Comparison of ENCODE assay signal across 8 cellular contexts in the genomic region with DNA sequence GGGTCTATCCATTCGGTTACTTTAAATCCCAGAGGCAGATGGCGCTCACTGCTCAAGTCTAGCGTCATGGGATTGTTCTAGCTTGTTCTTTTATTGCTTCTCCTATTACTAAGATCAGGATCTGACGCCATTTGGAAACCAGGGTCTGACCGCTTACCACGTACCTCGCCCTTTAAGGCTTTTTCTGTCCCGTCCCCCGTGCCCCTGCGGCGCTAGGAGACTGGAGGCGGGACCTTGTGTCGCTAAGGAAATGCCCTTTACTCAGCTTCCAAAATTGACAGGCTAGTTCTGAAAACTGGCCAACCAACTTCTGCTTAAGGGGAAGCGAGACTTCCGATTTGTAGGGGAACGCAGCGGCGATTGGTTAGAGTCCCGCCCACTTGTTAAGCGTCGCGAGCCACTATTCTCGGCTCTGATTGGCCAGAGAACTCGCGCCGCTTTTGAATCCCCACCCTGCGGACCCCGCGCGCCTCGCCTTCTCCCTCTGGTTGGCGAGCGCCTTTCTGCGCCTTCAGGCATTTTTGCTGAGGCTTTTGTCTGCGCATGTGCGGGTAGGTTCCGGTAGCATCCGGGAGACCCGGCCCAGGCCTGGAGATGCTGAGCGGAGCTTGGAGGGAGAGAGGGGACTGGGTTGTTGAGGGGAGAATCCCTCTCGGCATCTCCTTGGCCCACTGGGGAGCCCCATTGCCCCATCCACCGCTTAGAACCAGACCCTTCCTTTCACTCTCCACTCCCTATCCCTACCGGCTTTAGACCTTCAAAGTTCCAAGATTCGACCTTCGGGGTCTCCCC. TPM values are rescaled to one million over a fixed set of nuclear protein-coding genes. Genes with fewer than 3 reads are reported as not detected.
DNase-seq lines count a peak whose midpoint lies in the region; ATAC-seq and TF ChIP-seq lines count a peak whose summit lies in the region.

No MANE protein-coding gene starts in this region.

- H3K36me3 ChIP-seq in IMR-90 (ENCODE audit: control insufficient read depth, insufficient read depth, low read length): no peaks in the 10 kb centered on the region
- H3K36me3 ChIP-seq in suprapubic skin: no peaks in the 10 kb centered on the region

- peak overlapping the region; percentile 67 for H3K18ac ChIP-seq in IMR-90 (ENCODE audit: low read depth, low read length)

- in situ Hi-C loops in IMR-90 (cut with MboI; ENCODE audit: low sequenced_read_pairs): no loop called here

- H3K4ac ChIP-seq in IMR-90 (ENCODE audit: low read depth, low read length): peak overlapping the region; percentile 93

- peak overlapping the region; percentile 94 for H3K4me2 ChIP-seq in IMR-90 (ENCODE audit: low read depth, low read length)

- no peaks in the 10 kb centered on the region; the same call in 1 of the 2 replicates for H3K9me1 ChIP-seq in IMR-90 (ENCODE audit: insufficient read depth, low read length)

- H3K27ac ChIP-seq in IMR-90 (ENCODE audit: insufficient read depth, low read length) (peak overlapping the region; percentile 71), suprapubic skin (peak overlapping the region; percentile 67)

- TF ChIP-seq CTCF in IMR-90 (conservative IDR thresholded peaks at IDR 0.05; ENCODE audit: low read depth, low read length) (no peak), suprapubic skin (IDR thresholded peaks at IDR 0.05) (no peak)

- TF ChIP-seq POLR2A in IMR-90 (IDR thresholded peaks at IDR 0.05; ENCODE audit: low read depth, low read length): 0 out of 2 replicates have a peak, but pooled peaks have one; percentile 46
- no peak for TF ChIP-seq POLR2A in suprapubic skin (IDR thresholded peaks at IDR 0.05)

- DNase-seq in DMS153 treated with DMSO at 0.1 percent for 48 hours (lab: John Stamatoyannopoulos, UW; ENCODE audit: unreplicated experiment) (peak; percentile 93), IMR-90 (peak; percentile 99), SK-N-DZ (ENCODE audit: low spot score) (peak; percentile 97), glomerular endothelial cell (ENCODE audit: extremely low read depth, low read depth, low spot score) (peak; percentile 94), nucleus accumbens (lab: John Stamatoyannopoulos, UW) (peak; percentile 33 to 97 (median 86)), suprapubic skin (ENCODE audit: low spot score in 2 of 2) (peak; percentile 94 to 95)
- DNase-seq in activated naive CD4-positive, alpha-beta T cell treated with anti-CD3 and anti-CD28 coated beads, Interleukin-2, amount 50 U/mL, for 16 hours: peak; percentile 86

- no peak overlapping the region for H2AK5ac ChIP-seq in IMR-90 (ENCODE audit: low read depth, low read length)

- H3K4me3 ChIP-seq in IMR-90 (ENCODE audit: insufficient read depth, low read depth, low read length) (peak overlapping the region; percentile 56), suprapubic skin (peak overlapping the region; percentile 50)

- peak overlapping the region; percentile 74 for H2BK20ac ChIP-seq in IMR-90 (ENCODE audit: low read depth, low read length)

- TF ChIP-seq EP300 in suprapubic skin (IDR thresholded peaks at IDR 0.05): no peak

- H2BK5ac ChIP-seq in IMR-90 (ENCODE audit: low read depth, low read length, poor library complexity, severe bottlenecking): peak overlapping the region; percentile 83

- CTCF ChIA-PET in IMR-90 (lab: Yijun Ruan, JAX): interaction anchor here (0.6 to 0.7 kb wide), 3 partner anchors 142 to 1779 kb away, joined by 3 read pairs; no protein-coding TSS in a partner anchor

- H4K20me1 ChIP-seq in IMR-90 (ENCODE audit: insufficient read depth, low read length): no peaks in the 10 kb centered on the region

- H3K27me3 ChIP-seq in IMR-90 (ENCODE audit: control insufficient read depth, insufficient read depth, low read length) (no peaks in the 10 kb centered on the region), suprapubic skin (no peaks in the 10 kb centered on the region)

- ATAC-seq in GM21529 (IDR thresholded peaks at IDR 0.05; ENCODE audit: unreplicated experiment): peak; percentile 81
- ATAC-seq in IMR-90 (ENCODE audit: low read depth): peak; percentile 98

- intact Hi-C loops in IMR-90 (cut with micrococcal nuclease): loop anchor here (1.0 to 2.0 kb wide), 2 partner anchors 27 to 55 kb away; no protein-coding TSS in a partner anchor

- peak overlapping the region; percentile 97 for H4K5ac ChIP-seq in IMR-90 (ENCODE audit: low read depth, low read length)

- peak overlapping the region; percentile 68; the same call in 1 of the 2 replicates for H2BK120ac ChIP-seq in IMR-90 (ENCODE audit: low read depth, low read length)

- H3K23ac ChIP-seq in IMR-90 (ENCODE audit: low read depth, low read length): peak overlapping the region; percentile 73

- dilution Hi-C loops in IMR-90 (cut with HindIII; ENCODE audit: low sequenced_read_pairs, unreplicated experiment): no loop called here

- 0 out of 4 replicates have a peak, but pooled peaks cover 0 to 6% of the 10 kb centered on the region in 2 experiments for H3K79me1 ChIP-seq in IMR-90 (ENCODE audit: low read depth in 1 of 2, low read length in 2 of 2)

- H3K9ac ChIP-seq in IMR-90 (ENCODE audit: low read depth, low read length): peak overlapping the region; percentile 86

- no peaks in the 10 kb centered on the region for H3K4me1 ChIP-seq in IMR-90 (ENCODE audit: control insufficient read depth, insufficient read depth, low read length)
- H3K4me1 ChIP-seq in suprapubic skin: peaks cover 11% of the 10 kb centered on the region

- H4K8ac ChIP-seq in IMR-90 (ENCODE audit: low read depth in 2 of 2, low read length in 2 of 2): peak overlapping the region; percentile 91 to 99

- H2AK9ac ChIP-seq in IMR-90 (replicated peaks; ENCODE audit: low read depth, low read length, poor library complexity): no peak overlapping the region

- H2AFZ ChIP-seq in IMR-90 (replicated peaks; ENCODE audit: low read length, poor library complexity): peak overlapping the region; percentile 92

- H3K14ac ChIP-seq in IMR-90 (replicated peaks; ENCODE audit: low read depth, low read length): peak overlapping the region; percentile 99

- no TSS peak for BruUV-seq in IMR-90 (replicated peaks; lab: Mats Ljungman, UMichigan)

- WGBS in IMR-90 (ENCODE audit: extremely low coverage in 2 of 2, insufficient read length in 1 of 2), 2 experiments: 4% methylated on average over 23 of the region's 45 CpGs; no CpG with 5 or more reads in 1 of the 2 experiments
- WGBS in suprapubic skin: 3% methylated on average over 25 of the region's 45 CpGs

- no peak for TF ChIP-seq RAD21 in IMR-90 (IDR thresholded peaks at IDR 0.05; ENCODE audit: low read length)

- H4K91ac ChIP-seq in IMR-90 (ENCODE audit: insufficient read depth, low read depth, low read length): peak overlapping the region; percentile 92

- peak overlapping the region; percentile 90; the same call in 2 of the 3 replicates for H2BK15ac ChIP-seq in IMR-90 (ENCODE audit: low read depth, low read length)

- no peaks in the 10 kb centered on the region for H3K9me3 ChIP-seq in IMR-90 (ENCODE audit: control insufficient read depth, insufficient read depth, low read length)
- H3K9me3 ChIP-seq in suprapubic skin: no peaks in the 10 kb centered on the region

- POLR2A ChIA-PET in IMR-90 (lab: Charles Lee; ENCODE audit: unreplicated experiment): no interaction called here

- H3K56ac ChIP-seq in IMR-90 (ENCODE audit: extremely low read depth, insufficient read depth, low read length): peak overlapping the region; percentile 82

TF ChIP-seq in IMR-90, 13 proteins besides CTCF, POLR2A, EP300 and RAD21 (continues in another document):
- TF ChIP-seq MAZ (IDR thresholded peaks at IDR 0.05; ENCODE audit: borderline replicate concordance, low read depth, low read length) (0 out of 2 replicates have a peak, but pooled peaks have one; percentile 20), MXI1 (IDR thresholded peaks at IDR 0.05; ENCODE audit: borderline replicate concordance, low read depth, low read length) (no peak)

RNA-seq across cellular contexts. Expression of a gene that starts 3.9 kb away (rescaled TPM):
- not detected in 2 replicates for total RNA-seq in IMR-90 (2012; rRNA removed)
- polyA plus RNA-seq in IMR-90 (2012; rRNA removed): not detected in 2 replicates
- not detected in 2 replicates for polyA plus RNA-seq in IMR-90 (2012; cell fraction: cytosol; rRNA removed)
- not detected in 2 replicates for polyA plus RNA-seq in IMR-90 (2012; cell fraction: nucleus; rRNA removed; ENCODE audit: low replicate concordance)
- not detected in 2 replicates for polyA plus RNA-seq in SK-N-DZ (2014; cell fraction: cytosol; rRNA removed)
- polyA plus RNA-seq in SK-N-DZ (2014; cell fraction: nucleus; rRNA removed): not detected in 2 replicates
- not detected in 2 replicates for total RNA-seq in glomerular endothelial cell
- not detected for total RNA-seq in suprapubic skin

RNA-seq across cellular contexts. Expression of a gene that starts 6.5 kb away (rescaled TPM):
- total RNA-seq in IMR-90 (2012; rRNA removed): not detected in 2 replicates
- not detected in 2 replicates for polyA plus RNA-seq in IMR-90 (2012; rRNA removed)
- not detected in 2 replicates for polyA plus RNA-seq in IMR-90 (2012; cell fraction: cytosol; rRNA removed)
- not detected in 2 replicates for polyA plus RNA-seq in IMR-90 (2012; cell fraction: nucleus; rRNA removed; ENCODE audit: low replicate concordance)
- polyA plus RNA-seq in SK-N-DZ (2014; cell fraction: cytosol; rRNA removed): not detected in 2 replicates
- polyA plus RNA-seq in SK-N-DZ (2014; cell fraction: nucleus; rRNA removed): not detected in 2 replicates
- not detected in 2 replicates for total RNA-seq in glomerular endothelial cell
- total RNA-seq in suprapubic skin: not detected

RNA-seq across cellular contexts. Expression of a gene that starts 21.8 kb away (rescaled TPM):
- not detected in 2 replicates for total RNA-seq in IMR-90 (2012; rRNA removed)
- not detected in 2 replicates for polyA plus RNA-seq in IMR-90 (2012; rRNA removed)
- not detected in 2 replicates for polyA plus RNA-seq in IMR-90 (2012; cell fraction: cytosol; rRNA removed)
- polyA plus RNA-seq in IMR-90 (2012; cell fraction: nucleus; rRNA removed; ENCODE audit: low replicate concordance): not detected in 2 replicates
- polyA plus RNA-seq in SK-N-DZ (2014; cell fraction: cytosol; rRNA removed): not detected in 2 replicates
- not detected in 2 replicates for polyA plus RNA-seq in SK-N-DZ (2014; cell fraction: nucleus; rRNA removed)
- not detected in 2 replicates for total RNA-seq in glomerular endothelial cell
- not detected for total RNA-seq in suprapubic skin

RNA-seq across cellular contexts. Expression of a gene that starts 23.2 kb away (rescaled TPM):
- total RNA-seq in IMR-90 (2012; rRNA removed) (not detected in 2 replicates), glomerular endothelial cell (not detected in 2 replicates), suprapubic skin (1 to 10 TPM; 1.2 to 3.5 (median 1.6) TPM)
- not detected in 2 replicates for polyA plus RNA-seq in IMR-90 (2012; rRNA removed)
- not detected in 2 replicates for polyA plus RNA-seq in IMR-90 (2012; cell fraction: cytosol; rRNA removed)
- not detected in 2 replicates for polyA plus RNA-seq in IMR-90 (2012; cell fraction: nucleus; rRNA removed; ENCODE audit: low replicate concordance)
- 0.99 and 1.8 TPM in 2 replicates for polyA plus RNA-seq in SK-N-DZ (2014; cell fraction: cytosol; rRNA removed)
- polyA plus RNA-seq in SK-N-DZ (2014; cell fraction: nucleus; rRNA removed): 0.65 and 1.2 TPM in 2 replicates

RNA-seq across cellular contexts. Expression of a gene that starts 25.4 kb away (rescaled TPM):
- total RNA-seq in IMR-90 (2012; rRNA removed): not detected in 2 replicates
- not detected in 2 replicates for polyA plus RNA-seq in IMR-90 (2012; rRNA removed)
- not detected in 2 replicates for polyA plus RNA-seq in IMR-90 (2012; cell fraction: cytosol; rRNA removed)
- not detected in 2 replicates for polyA plus RNA-seq in IMR-90 (2012; cell fraction: nucleus; rRNA removed; ENCODE audit: low replicate concordance)
- not detected in 2 replicates for polyA plus RNA-seq in SK-N-DZ (2014; cell fraction: cytosol; rRNA removed)
- polyA plus RNA-seq in SK-N-DZ (2014; cell fraction: nucleus; rRNA removed): not detected in 2 replicates
- total RNA-seq in glomerular endothelial cell: not detected in 2 replicates
- not detected for total RNA-seq in suprapubic skin

Comparison
In these comparisons a context has a peak if more than half of its experiments do, and no peak if none do; other contexts are left out.
1. Peak in every context shown above with its lines: DNase-seq, ATAC-seq, H3K4me3 ChIP-seq and H3K27ac ChIP-seq.